In genomic region chr7:151539055-151539714, GRCh38 we compare ENCODE assay signal across 9 cellular contexts. TPM values are rescaled to one million over a fixed set of nuclear protein-coding genes. Genes with fewer than 3 reads are reported as not detected.
DNase-seq lines count a peak whose midpoint lies in the region; ATAC-seq and TF ChIP-seq lines count a peak whose summit lies in the region.
"Had no signal": no experiment of that assay in that cellular context is flagged by ENCODE, and none has a peak within 500 bp of the region (broad histone marks: within the 10 kb centered on the region; RNA-seq: fewer than 3 reads in every experiment).

No MANE protein-coding gene starts in this region.

- intact Hi-C loops in OCI-LY7 (cut with micrococcal nuclease; ENCODE audit: unreplicated experiment) = no loop called here

- no TSS peak for BruUV-seq in OCI-LY7 (replicated peaks; lab: Mats Ljungman, UMichigan)

- TF ChIP-seq CTCF in hepatocyte (IDR thresholded peaks at IDR 0.05; ENCODE audit: poor library complexity) (no peak), thoracic aorta (IDR thresholded peaks at IDR 0.05) (no peak), OCI-LY7 (conservative IDR thresholded peaks at IDR 0.05; ENCODE audit: low read length) (no peak)

- H3K27ac ChIP-seq in hepatocyte (no peak overlapping the region), thoracic aorta (peak overlapping the region; percentile 27 to 78), OCI-LY7 (ENCODE audit: low read depth, low read length, poor library complexity, severe bottlenecking) (no peak overlapping the region)
- H3K27ac ChIP-seq: skin epidermis had no signal

- H2AFZ ChIP-seq in hepatocyte (no peak overlapping the region), OCI-LY7 (ENCODE audit: low read length) (no peak overlapping the region)

- no peaks in the 10 kb centered on the region for H3K9me3 ChIP-seq in hepatocyte (ENCODE audit: low read depth)
- H3K9me3 ChIP-seq in thoracic aorta = no peaks in the 10 kb centered on the region
- no peaks in the 10 kb centered on the region for H3K9me3 ChIP-seq in OCI-LY7 (ENCODE audit: low read length)

- H3K36me3 ChIP-seq in hepatocyte (replicated peaks; ENCODE audit: insufficient read depth, low read depth) (no peaks in the 10 kb centered on the region), thoracic aorta (no peaks in the 10 kb centered on the region), OCI-LY7 (ENCODE audit: insufficient read depth, low read length) (no peaks in the 10 kb centered on the region)

- DNase-seq in SHP77 treated with DMSO at 0.1 percent for 48 hours (lab: John Stamatoyannopoulos, UW) (peak; percentile 28), hepatocyte (ENCODE audit: low spot score) (peak; percentile 29), thoracic aorta (ENCODE audit: low spot score) (no peak), OCI-LY7 (ENCODE audit: low spot score) (no peak), T-helper 2 cell (no peak)
- DNase-seq in stimulated activated naive CD4-positive, alpha-beta T cell treated with Interleukin-2 at 50 U/mL for 16 hours (lab: John Stamatoyannopoulos, UW) = no peak

- WGBS in hepatocyte (ENCODE audit: low lambda C conversion rate, missing lambda C conversion rate) = 64% methylated on average over 10 of the region's 10 CpGs

- H3K79me2 ChIP-seq in hepatocyte (no peaks in the 10 kb centered on the region), OCI-LY7 (ENCODE audit: insufficient read depth, low read depth, low read length) (no peaks in the 10 kb centered on the region)

- H3K27me3 ChIP-seq in hepatocyte (no peaks in the 10 kb centered on the region), thoracic aorta (replicated peaks; ENCODE audit: insufficient read depth) (no peaks in the 10 kb centered on the region)

- CTCF ChIA-PET in OCI-LY7 (lab: Charles Lee; ENCODE audit: unreplicated experiment) = no interaction called here

- H3K9me2 ChIP-seq in hepatocyte (replicated peaks; ENCODE audit: insufficient read depth) (no peaks in the 10 kb centered on the region), OCI-LY7 (ENCODE audit: insufficient read depth, low read length) (no peaks in the 10 kb centered on the region)

- H3K4me2 ChIP-seq in hepatocyte (peak overlapping the region; percentile 16), OCI-LY7 (ENCODE audit: low read length) (no peak overlapping the region)

- ATAC-seq in GM18498 (IDR thresholded peaks at IDR 0.05; ENCODE audit: unreplicated experiment) = peak; percentile 62
- ATAC-seq in HG02884 (IDR thresholded peaks at IDR 0.05; ENCODE audit: unreplicated experiment) = peak; percentile 73
- ATAC-seq in thoracic aorta (ENCODE audit: insufficient number of reproducible peaks, low FRiP score, low read depth) = peak; percentile 38

- H4K20me1 ChIP-seq in hepatocyte (ENCODE audit: insufficient read depth, poor library complexity, severe bottlenecking) (no peaks in the 10 kb centered on the region), OCI-LY7 (ENCODE audit: insufficient read depth, low read length) (no peaks in the 10 kb centered on the region)

- POLR2A ChIA-PET in OCI-LY7 (lab: Charles Lee) = interaction anchor here (1.0 kb wide), 2 partner anchors 48 to 92 kb away, joined by 3 read pairs; no protein-coding TSS in a partner anchor

- H3K4me3 ChIP-seq in hepatocyte (no peak overlapping the region), thoracic aorta (no peak overlapping the region), OCI-LY7 (ENCODE audit: low read depth, low read length, poor library complexity, severe bottlenecking) (no peak overlapping the region)
- H3K4me3 ChIP-seq: skin epidermis had no signal

- H3K4me1 ChIP-seq in hepatocyte (ENCODE audit: insufficient read depth) = no peaks in the 10 kb centered on the region
- H3K4me1 ChIP-seq in thoracic aorta (ENCODE audit: control insufficient read depth in 1 of 2, low read depth in 2 of 2) = peaks cover 8 to 33% of the 10 kb centered on the region in 2 donors
- no peaks in the 10 kb centered on the region for H3K4me1 ChIP-seq in OCI-LY7 (ENCODE audit: insufficient read depth, low read length, poor library complexity, severe bottlenecking)

RNA-seq across cellular contexts. Expression of gene RHEB, which starts 19.5 kb away (rescaled TPM):
- total RNA-seq in hepatocyte (105 and 111 TPM in 2 replicates), thoracic aorta (100 to 1,000 TPM in 1 of 2 donors, 10 to 100 TPM in 1; 88.9 to 102 TPM), OCI-LY7 (2022) (93.2 and 98.8 TPM in 2 replicates)
- polyA plus RNA-seq in hepatocyte = 135 and 142 TPM in 2 replicates
- total RNA-seq in OCI-LY7 (2014; rRNA removed; shearing (Covaris generic)) = 57.6 and 88.0 TPM in 2 replicates

Comparison
In these comparisons a context has a peak if more than half of its experiments do, and no peak if none do; other contexts are left out.
1. DNase-seq: peak in SHP77 treated with DMSO at 0.1 percent for 48 hours (single experiment) and hepatocyte (single experiment); none in thoracic aorta (single experiment), OCI-LY7 (single experiment), stimulated activated naive CD4-positive, alpha-beta T cell treated with Interleukin-2 at 50 U/mL for 16 hours (single experiment) and T-helper 2 cell (0 of 5).
2. H3K27ac ChIP-seq: peak in thoracic aorta (2 of 2); none in hepatocyte (single experiment) and OCI-LY7 (single experiment).
3. Peak in every context shown above with its lines, with median percentiles within 50 percentile points of each other: ATAC-seq.